ENCODE assay signal across 1 cellular context in genomic region chr17:19646788-19647696, GRCh38.
A peak's percentile ranks its signal among the peaks of the same experiment; 100 is the strongest.
TF ChIP-seq lines count a peak whose summit lies in the region.

No MANE protein-coding gene starts in this region.

TF ChIP-seq in HepG2, 621 proteins besides CTCF, POLR2A, EP300 and RAD21 (continued from another document and continues in another):
- TF ChIP-seq BCL3 (CRISPR knock-in tag; IDR thresholded peaks at IDR 0.05) (0 out of 2 replicates have a peak, but pooled peaks have one; percentile 25), SPEN (CRISPR knock-in tag; IDR thresholded peaks at IDR 0.05; ENCODE audit: low read depth) (no peak), NFIB (CRISPR knock-in tag; IDR thresholded peaks at IDR 0.05; ENCODE audit: borderline replicate concordance) (no peak), NFYB (CRISPR knock-in tag; IDR thresholded peaks at IDR 0.05) (no peak), ONECUT2 (CRISPR knock-in tag; IDR thresholded peaks at IDR 0.05) (peak; percentile 88), RBM39 (IDR thresholded peaks at IDR 0.05; ENCODE audit: low read depth, low read length, poor library complexity, severe bottlenecking) (no peak), MEF2D (CRISPR knock-in tag; IDR thresholded peaks at IDR 0.05) (peak; percentile 95), ZNF792 (CRISPR knock-in tag; IDR thresholded peaks at IDR 0.05) (no peak), ZNF274 (CRISPR knock-in tag; IDR thresholded peaks at IDR 0.05) (no peak), GPN1 (CRISPR knock-in tag; IDR thresholded peaks at IDR 0.05; ENCODE audit: borderline replicate concordance) (no peak), DZIP1 (CRISPR knock-in tag; IDR thresholded peaks at IDR 0.05) (no peak), HNF1B (CRISPR knock-in tag; IDR thresholded peaks at IDR 0.05) (peak; percentile 52; the same call in 1 of the 2 replicates), TRAFD1 (CRISPR knock-in tag; IDR thresholded peaks at IDR 0.05; ENCODE audit: borderline replicate concordance) (no peak), SOX6 (IDR thresholded peaks at IDR 0.05) (no peak), SOX6 (CRISPR knock-in tag; IDR thresholded peaks at IDR 0.05) (peak; percentile 71), ATF2 (CRISPR knock-in tag; IDR thresholded peaks at IDR 0.05) (peak; percentile 12; the same call in 1 of the 2 replicates), JUNB (CRISPR knock-in tag; IDR thresholded peaks at IDR 0.05; ENCODE audit: borderline replicate concordance) (peak; percentile 96), NR3C1 (CRISPR knock-in tag; IDR thresholded peaks at IDR 0.05) (no peak), TBX2 (CRISPR knock-in tag; IDR thresholded peaks at IDR 0.05; ENCODE audit: borderline replicate concordance) (peak; percentile 62; the same call in 1 of the 2 replicates), GABPA (IDR thresholded peaks at IDR 0.05; ENCODE audit: low read depth, low read length) (no peak), GABPA (CRISPR knock-in tag; IDR thresholded peaks at IDR 0.05; ENCODE audit: low read depth) (no peak; the same call in 1 of the 2 replicates), IKZF1 (IDR thresholded peaks at IDR 0.05) (no peak), TBL1XR1 (IDR thresholded peaks at IDR 0.05; ENCODE audit: borderline replicate concordance, low read length, partially characterized antibody) (no peak), TFE3 (CRISPR knock-in tag; IDR thresholded peaks at IDR 0.05) (no peak), ZMAT3 (CRISPR knock-in tag; conservative IDR thresholded peaks at IDR 0.05) (no peak), RNF2 (conservative IDR thresholded peaks at IDR 0.05; ENCODE audit: low read depth) (no peak), EHMT2 (IDR thresholded peaks at IDR 0.05; ENCODE audit: borderline replicate concordance, low read depth, low read length) (no peak), MAFK (conservative IDR thresholded peaks at IDR 0.05 in 1 of 2, IDR thresholded peaks at IDR 0.05 in 1 of 2; ENCODE audit: low read length in 2 of 2) (peak; percentile 16 to 44; a peak in 2 of 4 replicates), NR2C2 (CRISPR knock-in tag; IDR thresholded peaks at IDR 0.05; ENCODE audit: borderline replicate concordance) (peak; percentile 69; the same call in 1 of the 2 replicates), BRD4 (CRISPR knock-in tag; IDR thresholded peaks at IDR 0.05) (no peak), DRAP1 (CRISPR knock-in tag; IDR thresholded peaks at IDR 0.05) (peak; percentile 54), ZNF543 (CRISPR knock-in tag; IDR thresholded peaks at IDR 0.05) (no peak), FOXK2 (IDR thresholded peaks at IDR 0.05) (no peak), ZGPAT (CRISPR knock-in tag; IDR thresholded peaks at IDR 0.05) (peak; percentile 63; the same call in 1 of the 2 replicates), FOSL1 (CRISPR knock-in tag; IDR thresholded peaks at IDR 0.05; ENCODE audit: borderline replicate concordance) (peak; percentile 93), YEATS2 (CRISPR knock-in tag; IDR thresholded peaks at IDR 0.05; ENCODE audit: borderline replicate concordance) (no peak), THRA (CRISPR knock-in tag; IDR thresholded peaks at IDR 0.05; ENCODE audit: borderline replicate concordance) (peak; percentile 50; the same call in 1 of the 2 replicates), KDM1A (CRISPR knock-in tag; IDR thresholded peaks at IDR 0.05) (no peak), AHDC1 (CRISPR knock-in tag; IDR thresholded peaks at IDR 0.05; ENCODE audit: borderline replicate concordance) (peak; percentile 56; the same call in 1 of the 2 replicates), KLF15 (CRISPR knock-in tag; IDR thresholded peaks at IDR 0.05; ENCODE audit: borderline replicate concordance) (no peak)
